25 cellular contexts compared by ENCODE assay signal in genomic region chr14:90520326-90520725, GRCh38.
DNase-seq lines count a peak whose midpoint lies in the region; ATAC-seq and TF ChIP-seq lines count a peak whose summit lies in the region.
"Had no signal": no experiment of that assay in that cellular context is flagged by ENCODE, and none has a peak within 500 bp of the region (broad histone marks: within the 10 kb centered on the region; RNA-seq: fewer than 3 reads in every experiment).

No MANE protein-coding gene starts in this region.

- no peak for TF ChIP-seq POLR2A in heart left ventricle (IDR thresholded peaks at IDR 0.05)
- no peak for TF ChIP-seq POLR2A in transverse colon (IDR thresholded peaks at IDR 0.05)

- ATAC-seq in heart left ventricle, result no peak
- no peak for ATAC-seq in HG03159 (IDR thresholded peaks at IDR 0.05; ENCODE audit: unreplicated experiment)
- no peak for ATAC-seq in activated CD8-positive, alpha-beta memory T cell treated with anti-CD3 and anti-CD28 coated beads, Interleukin-2, amount 10 ng/mL, durations not matched to agents 7 days and 5 days
- ATAC-seq: GM12878, natural killer cell, T-helper 17 cell had no signal

- no peaks in the 10 kb centered on the region for H3K9me3 Mint-ChIP-seq in activated CD8-positive, alpha-beta memory T cell treated with anti-CD3 and anti-CD28 coated beads, Interleukin-2, amount 10 ng/mL, durations not matched to agents 7 days and 5 days (ENCODE audit: low read depth)
- H3K9me3 Mint-ChIP-seq: activated CD4-positive, alpha-beta T cell treated with anti-CD3 and anti-CD28 coated beads, Interleukin-2, amount 10 ng/mL, durations not matched to agents 24 days and 14 days; activated naive CD4-positive, alpha-beta T cell treated with anti-CD3 and anti-CD28 coated beads, Interleukin-2, amount 50 U/mL, for 24 hours; central memory CD8-positive, alpha-beta T cell; IgD-negative memory B cell; mesothelial cell of epicardium; natural killer cell; type B pancreatic cell had no signal

- H3K4me3 ChIP-seq in heart left ventricle (no peak overlapping the region), right atrium auricular region (no peak overlapping the region), osteoblast (ENCODE audit: insufficient read depth, low read length) (no peak overlapping the region), transverse colon (no peak overlapping the region), MG63 (no peak overlapping the region)
- H3K4me3 ChIP-seq: GM12878, GM23248 had no signal

- no peak for TF ChIP-seq CTCF in heart left ventricle (IDR thresholded peaks at IDR 0.05)
- TF ChIP-seq CTCF in right atrium auricular region (IDR thresholded peaks at IDR 0.05), result no peak
- TF ChIP-seq CTCF in osteoblast (IDR thresholded peaks at IDR 0.05; ENCODE audit: extremely low read depth, low read depth, low read length), result no peak
- no peak for TF ChIP-seq CTCF in transverse colon (IDR thresholded peaks at IDR 0.05)

- H3K27me3 ChIP-seq in heart left ventricle, result no peaks in the 10 kb centered on the region
- H3K27me3 ChIP-seq in right atrium auricular region, result no peaks in the 10 kb centered on the region
- no peaks in the 10 kb centered on the region for H3K27me3 ChIP-seq in osteoblast (ENCODE audit: insufficient read depth, low read length)
- no peaks in the 10 kb centered on the region for H3K27me3 ChIP-seq in transverse colon
- no peaks in the 10 kb centered on the region for H3K27me3 ChIP-seq in MG63

- intact Hi-C loops in heart left ventricle (cut with DNase I), result loop anchor here in 4 of 10 donors (5.0 to 10.0 kb wide), 3 partner anchors 113 to 123 kb away; partner anchors contain the start of gene CALM1 (in 2 of the 4)
- intact Hi-C loops in transverse colon (cut with DNase I; ENCODE audit: low total_unique reads), result loop anchor here (10.0 kb wide), 1 partner anchor 216 kb away; no protein-coding TSS in a partner anchor

- H3K79me2 ChIP-seq in osteoblast (ENCODE audit: insufficient read depth, low read length), result no peaks in the 10 kb centered on the region

- in situ Hi-C loops in transverse colon (cut with MboI; ENCODE audit: low pct_ligation_motif_present in 1 of 4, low pct_unique_long_range_greater_than_20kb in 1 of 4, low sequenced_read_pairs in 3 of 4), result no loop called here

- H3K4me3 Mint-ChIP-seq in activated CD8-positive, alpha-beta memory T cell treated with anti-CD3 and anti-CD28 coated beads, Interleukin-2, amount 10 ng/mL, durations not matched to agents 7 days and 5 days, result no peak overlapping the region
- H3K4me3 Mint-ChIP-seq: activated CD4-positive, alpha-beta T cell treated with anti-CD3 and anti-CD28 coated beads, Interleukin-2, amount 10 ng/mL, durations not matched to agents 24 days and 14 days; activated naive CD4-positive, alpha-beta T cell treated with anti-CD3 and anti-CD28 coated beads, Interleukin-2, amount 50 U/mL, for 24 hours; central memory CD8-positive, alpha-beta T cell; mesothelial cell of epicardium; natural killer cell had no signal

- CTCF ChIA-PET in activated CD8-positive, alpha-beta memory T cell treated with anti-CD3 and anti-CD28 coated beads, Interleukin-2, amount 10 ng/mL, durations not matched to agents 7 days and 5 days (lab: Charles Lee), result interaction anchor here (1.8 kb wide), 1 partner anchor 238 kb away, joined by 5 read pairs; no protein-coding TSS in a partner anchor

- H3K27me3 Mint-ChIP-seq in activated CD8-positive, alpha-beta memory T cell treated with anti-CD3 and anti-CD28 coated beads, Interleukin-2, amount 10 ng/mL, durations not matched to agents 7 days and 5 days, result no peaks in the 10 kb centered on the region
- H3K27me3 Mint-ChIP-seq: activated CD4-positive, alpha-beta T cell treated with anti-CD3 and anti-CD28 coated beads, Interleukin-2, amount 10 ng/mL, durations not matched to agents 24 days and 14 days; activated naive CD4-positive, alpha-beta T cell treated with anti-CD3 and anti-CD28 coated beads, Interleukin-2, amount 50 U/mL, for 24 hours; type B pancreatic cell had no signal

- H3K4me1 ChIP-seq in heart left ventricle (peaks cover 0 to 74% (median 47%) of the 10 kb centered on the region in 12 donors), right atrium auricular region (peaks cover 0 to 68% of the 10 kb centered on the region in 2 donors), osteoblast (ENCODE audit: insufficient read depth, low read length) (peaks cover 18% of the 10 kb centered on the region), transverse colon (peaks cover 13 to 64% (median 49%) of the 10 kb centered on the region in 4 donors)

- DNase-seq in heart left ventricle, result peak in 4 of 5 donors; percentile 31 to 40 (median 34)
- DNase-seq in right atrium auricular region (ENCODE audit: low spot score), result no peak
- DNase-seq in caudate nucleus (lab: John Stamatoyannopoulos, UW), result no peak
- peak; percentile 69 for DNase-seq in osteoblast (ENCODE audit: insufficient read length, low spot score, missing footprints)
- no peak for DNase-seq in transverse colon
- DNase-seq in activated CD8-positive, alpha-beta memory T cell treated with anti-CD3 and anti-CD28 coated beads, Interleukin-2, amount 10 ng/mL, durations not matched to agents 7 days and 5 days, result no peak
- no peak for DNase-seq in MG63
- DNase-seq: activated CD4-positive, alpha-beta T cell treated with anti-CD3 and anti-CD28 coated beads, Interleukin-2, amount 10 ng/mL, durations not matched to agents 24 days and 14 days; AML-193; Caco-2; left ventricle myocardium superior; natural killer cell; RPMI8226; SK-N-SH; stimulated activated CD4-positive, alpha-beta T cell treated with anti-CD3 and anti-CD28 coated beads, Interleukin-4, amount 100 ng/mL, for 4 hours; stimulated activated naive CD4-positive, alpha-beta T cell; T-helper 17 cell had no signal

- H3K27ac Mint-ChIP-seq in activated CD8-positive, alpha-beta memory T cell treated with anti-CD3 and anti-CD28 coated beads, Interleukin-2, amount 10 ng/mL, durations not matched to agents 7 days and 5 days, result no peak overlapping the region
- H3K27ac Mint-ChIP-seq: activated CD4-positive, alpha-beta T cell treated with anti-CD3 and anti-CD28 coated beads, Interleukin-2, amount 10 ng/mL, durations not matched to agents 24 days and 14 days; activated naive CD4-positive, alpha-beta T cell treated with anti-CD3 and anti-CD28 coated beads, Interleukin-2, amount 50 U/mL, for 24 hours; IgD-negative memory B cell; natural killer cell; T-helper 17 cell had no signal

- no peak for TF ChIP-seq EP300 in transverse colon (IDR thresholded peaks at IDR 0.05; ENCODE audit: low read depth)

- no peaks in the 10 kb centered on the region for H3K36me3 ChIP-seq in heart left ventricle
- no peaks in the 10 kb centered on the region for H3K36me3 ChIP-seq in right atrium auricular region
- no peaks in the 10 kb centered on the region for H3K36me3 ChIP-seq in osteoblast (ENCODE audit: insufficient read depth, low read length)
- no peaks in the 10 kb centered on the region for H3K36me3 ChIP-seq in transverse colon
- no peaks in the 10 kb centered on the region for H3K36me3 ChIP-seq in MG63

- H3K4me2 ChIP-seq in osteoblast (ENCODE audit: insufficient read depth, low read length), result no peak overlapping the region

- H3K27ac ChIP-seq in heart left ventricle (peak overlapping the region in 8 of 12 donors; percentile 9 to 83 (median 40)), right atrium auricular region (peak overlapping the region in 1 of 2 donors; percentile 47), caudate nucleus (ENCODE audit: low read depth, low read length) (peak overlapping the region; percentile 60), osteoblast (ENCODE audit: low read depth, low read length) (no peak overlapping the region), transverse colon (peak overlapping the region in 3 of 4 donors; percentile 54 to 72 (median 68))
- H3K27ac ChIP-seq: GM23248 had no signal

- WGBS in heart left ventricle, 4 donors, result 54 to 76% (median 67%) methylated on average over 5 of the region's 5 CpGs
- 83% methylated on average over 5 of the region's 5 CpGs; no CpG with 5 or more reads in 1 of the 2 donors for WGBS in transverse colon (ENCODE audit: low coverage in 1 of 2), 2 donors

- H2AFZ ChIP-seq in osteoblast (ENCODE audit: low read length), result no peak overlapping the region
- H2AFZ ChIP-seq: GM23248 had no signal

- no peaks in the 10 kb centered on the region for H3K4me1 Mint-ChIP-seq in activated CD8-positive, alpha-beta memory T cell treated with anti-CD3 and anti-CD28 coated beads, Interleukin-2, amount 10 ng/mL, durations not matched to agents 7 days and 5 days
- H3K4me1 Mint-ChIP-seq: activated CD4-positive, alpha-beta T cell treated with anti-CD3 and anti-CD28 coated beads, Interleukin-2, amount 10 ng/mL, durations not matched to agents 24 days and 14 days; activated naive CD4-positive, alpha-beta T cell treated with anti-CD3 and anti-CD28 coated beads, Interleukin-2, amount 50 U/mL, for 24 hours; central memory CD8-positive, alpha-beta T cell; IgD-negative memory B cell; natural killer cell had no signal

- H3K36me3 Mint-ChIP-seq in activated CD8-positive, alpha-beta memory T cell treated with anti-CD3 and anti-CD28 coated beads, Interleukin-2, amount 10 ng/mL, durations not matched to agents 7 days and 5 days, result no peaks in the 10 kb centered on the region
- H3K36me3 Mint-ChIP-seq: activated naive CD4-positive, alpha-beta T cell treated with anti-CD3 and anti-CD28 coated beads, Interleukin-2, amount 50 U/mL, for 24 hours; IgD-negative memory B cell; mesothelial cell of epicardium; natural killer cell; type B pancreatic cell had no signal

- no peaks in the 10 kb centered on the region for H4K20me1 ChIP-seq in osteoblast (ENCODE audit: insufficient read depth, low read length)

- no peaks in the 10 kb centered on the region for H3K9me3 ChIP-seq in heart left ventricle
- H3K9me3 ChIP-seq in right atrium auricular region, result no peaks in the 10 kb centered on the region
- H3K9me3 ChIP-seq in osteoblast (ENCODE audit: low read depth, low read length), result no peaks in the 10 kb centered on the region
- H3K9me3 ChIP-seq in transverse colon, result no peaks in the 10 kb centered on the region
- H3K9me3 ChIP-seq in MG63, result no peaks in the 10 kb centered on the region
- H3K9me3 ChIP-seq: Caco-2, SK-N-SH had no signal

Comparison
In these comparisons a context has a peak if more than half of its experiments do, and no peak if none do; other contexts are left out.
1. DNase-seq: peak in heart left ventricle (4 of 5) and osteoblast (single experiment); none in right atrium auricular region (single experiment), caudate nucleus (0 of 61), transverse colon (single experiment), activated CD8-positive, alpha-beta memory T cell treated with anti-CD3 and anti-CD28 coated beads, Interleukin-2, amount 10 ng/mL, durations not matched to agents 7 days and 5 days (single experiment) and MG63 (single experiment).